In the genomic region with DNA sequence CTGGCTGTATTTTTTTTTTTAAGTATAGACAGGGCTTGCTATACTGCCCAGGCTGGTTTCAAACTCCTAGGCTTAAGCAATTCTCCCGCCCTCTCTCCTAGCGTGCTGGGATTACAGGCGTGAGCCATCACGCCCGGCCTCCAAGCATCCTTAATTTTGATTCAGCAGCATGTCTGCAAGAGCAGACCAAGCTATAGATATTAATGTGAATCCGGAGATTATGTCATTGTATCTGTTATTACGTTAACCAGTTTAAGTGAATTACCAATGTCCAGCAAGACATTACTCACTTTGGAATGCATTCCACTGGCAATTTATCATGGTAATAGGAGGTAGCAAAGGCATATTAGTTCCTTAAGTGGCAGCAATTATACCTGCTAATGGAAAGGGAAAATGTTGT, we compare ENCODE assay signal across 24 cellular contexts.
"Had no signal": no experiment of that assay in that cellular context is flagged by ENCODE, and none has a peak within 500 bp of the region (broad histone marks: within the 10 kb centered on the region; RNA-seq: fewer than 3 reads in every experiment).

No MANE protein-coding gene starts in this region.

- H3K9me3 Mint-ChIP-seq: activated CD4-positive, alpha-beta T cell treated with anti-CD3 and anti-CD28 coated beads, Interleukin-2, amount 10 ng/mL, durations not matched to agents 7 days and 5 days; activated naive CD4-positive, alpha-beta T cell treated with anti-CD3 and anti-CD28 coated beads, Interleukin-2, amount 10 ng/mL, durations not matched to agents 7 days and 5 days had no signal

- H3K36me3 ChIP-seq: brain microvascular endothelial cell, cardiac muscle cell, SJSA1 had no signal

- H3K27me3 ChIP-seq: brain microvascular endothelial cell, cardiac muscle cell, SJSA1 had no signal

- H3K27ac Mint-ChIP-seq: activated CD4-positive, alpha-beta memory T cell treated with anti-CD3 and anti-CD28 coated beads, Interleukin-2, amount 10 ng/mL, durations not matched to agents 7 days and 5 days; activated CD4-positive, alpha-beta T cell treated with anti-CD3 and anti-CD28 coated beads, Interleukin-2, amount 10 ng/mL, durations not matched to agents 7 days and 5 days; activated naive CD4-positive, alpha-beta T cell treated with anti-CD3 and anti-CD28 coated beads, Interleukin-2, amount 10 ng/mL, durations not matched to agents 7 days and 5 days; activated naive CD8-positive, alpha-beta T cell treated with anti-CD3 and anti-CD28 coated beads for 36 hours; activated T-helper 17 cell treated with anti-CD3 and anti-CD28 coated beads, Interleukin-2, amount 50 U/mL, for 72 hours had no signal

- H3K4me1 Mint-ChIP-seq: activated CD4-positive, alpha-beta memory T cell treated with anti-CD3 and anti-CD28 coated beads, Interleukin-2, amount 10 ng/mL, durations not matched to agents 7 days and 5 days; activated CD4-positive, alpha-beta T cell treated with anti-CD3 and anti-CD28 coated beads, Interleukin-2, amount 10 ng/mL, durations not matched to agents 7 days and 5 days; activated naive CD4-positive, alpha-beta T cell treated with anti-CD3 and anti-CD28 coated beads, Interleukin-2, amount 10 ng/mL, durations not matched to agents 7 days and 5 days; activated naive CD8-positive, alpha-beta T cell treated with anti-CD3 and anti-CD28 coated beads for 36 hours; activated T-helper 17 cell treated with anti-CD3 and anti-CD28 coated beads, Interleukin-2, amount 50 U/mL, for 72 hours had no signal

- H3K4me1 ChIP-seq: SJSA1 had no signal

- DNase-seq: activated CD4-positive, alpha-beta memory T cell treated with anti-CD3 and anti-CD28 coated beads, Interleukin-2, amount 10 ng/mL, durations not matched to agents 7 days and 5 days; activated CD4-positive, alpha-beta T cell treated with anti-CD3 and anti-CD28 coated beads, Interleukin-2, amount 10 ng/mL, durations not matched to agents 7 days and 5 days; activated CD4-positive, CD25-positive, alpha-beta regulatory T cell; activated gamma-delta T cell; activated naive CD4-positive, alpha-beta T cell treated with anti-CD3 and anti-CD28 coated beads, Interleukin-2, amount 10 ng/mL, durations not matched to agents 7 days and 5 days; activated naive CD8-positive, alpha-beta T cell treated with anti-CD3 and anti-CD28 coated beads for 36 hours; activated T-cell treated with anti-CD3 and anti-CD28 coated beads for 4 hours; activated T-cell treated with anti-CD3 and anti-CD28 coated beads, Interleukin-2, amount 50 U/mL, for 48 hours; brain microvascular endothelial cell; cerebellar nuclear complex; MM.1S; NCI-H1105 treated with DMSO at 0.1 percent for 48 hours; NCI-H1436 treated with DMSO at 0.1 percent for 48 hours; NCI-H187; NCI-H2081; NCI-H446; NCI-H524; NCI-H748 treated with DMSO at 0.1 percent for 48 hours; Right ventricle myocardium superior; T-helper 1 cell had no signal

- H3K4me3 Mint-ChIP-seq: activated CD4-positive, alpha-beta memory T cell treated with anti-CD3 and anti-CD28 coated beads, Interleukin-2, amount 10 ng/mL, durations not matched to agents 7 days and 5 days; activated CD4-positive, alpha-beta T cell treated with anti-CD3 and anti-CD28 coated beads, Interleukin-2, amount 10 ng/mL, durations not matched to agents 7 days and 5 days; activated naive CD4-positive, alpha-beta T cell treated with anti-CD3 and anti-CD28 coated beads, Interleukin-2, amount 10 ng/mL, durations not matched to agents 7 days and 5 days; activated naive CD8-positive, alpha-beta T cell treated with anti-CD3 and anti-CD28 coated beads for 36 hours; activated T-helper 17 cell treated with anti-CD3 and anti-CD28 coated beads, Interleukin-2, amount 50 U/mL, for 72 hours had no signal

- H3K27me3 Mint-ChIP-seq: activated CD4-positive, alpha-beta memory T cell treated with anti-CD3 and anti-CD28 coated beads, Interleukin-2, amount 10 ng/mL, durations not matched to agents 7 days and 5 days; activated CD4-positive, alpha-beta T cell treated with anti-CD3 and anti-CD28 coated beads, Interleukin-2, amount 10 ng/mL, durations not matched to agents 7 days and 5 days; activated naive CD4-positive, alpha-beta T cell treated with anti-CD3 and anti-CD28 coated beads, Interleukin-2, amount 10 ng/mL, durations not matched to agents 7 days and 5 days; activated T-helper 17 cell treated with anti-CD3 and anti-CD28 coated beads, Interleukin-2, amount 50 U/mL, for 72 hours had no signal

- H3K27ac ChIP-seq: brain microvascular endothelial cell, cardiac muscle cell, SJSA1, VCaP had no signal

- H3K4me3 ChIP-seq: cardiac muscle cell, SJSA1 had no signal

- H3K36me3 Mint-ChIP-seq: activated naive CD4-positive, alpha-beta T cell treated with anti-CD3 and anti-CD28 coated beads, Interleukin-2, amount 10 ng/mL, durations not matched to agents 7 days and 5 days; activated naive CD8-positive, alpha-beta T cell treated with anti-CD3 and anti-CD28 coated beads for 36 hours had no signal
